1 cellular context compared by ENCODE assay signal in the genomic region with DNA sequence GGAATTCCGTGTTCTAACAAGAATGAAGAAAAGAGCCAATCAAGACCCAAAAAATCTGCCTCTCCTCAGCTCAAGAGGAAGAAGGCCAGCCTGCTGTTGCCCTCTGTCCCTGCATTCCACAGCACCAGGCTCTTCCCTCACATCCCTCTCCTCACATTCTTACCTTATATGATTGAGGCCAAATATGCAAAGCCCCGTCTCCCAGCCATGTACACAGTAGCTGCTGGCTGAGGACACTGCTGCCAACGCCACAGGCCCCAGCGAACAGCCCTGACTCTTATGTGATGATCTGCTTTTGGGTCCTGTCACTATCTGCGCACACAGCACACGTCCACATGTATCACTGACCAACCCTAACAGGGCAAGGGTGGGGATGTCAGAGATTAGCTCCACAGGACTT.
TF ChIP-seq lines count a peak whose summit lies in the region.

No MANE protein-coding gene starts in this region.

TF ChIP-seq in SK-N-SH treated with all-trans-retinoic acid at 6 μM for 48 hours, 23 proteins besides CTCF, POLR2A, EP300 and RAD21 (continued from another document):
- TF ChIP-seq PATZ1 (CRISPR knock-in tag; IDR thresholded peaks at IDR 0.05; ENCODE audit: borderline replicate concordance) (no peak), RARB (CRISPR knock-in tag; IDR thresholded peaks at IDR 0.05) (no peak), ESRRG (CRISPR knock-in tag; IDR thresholded peaks at IDR 0.05) (no peak), ZNF70 (CRISPR knock-in tag; IDR thresholded peaks at IDR 0.05) (no peak), ZFP3 (CRISPR knock-in tag; IDR thresholded peaks at IDR 0.05) (no peak), ZNF565 (CRISPR knock-in tag; conservative IDR thresholded peaks at IDR 0.05; ENCODE audit: low read depth) (no peak), ISL1 (CRISPR knock-in tag; IDR thresholded peaks at IDR 0.05) (no peak), CSDC2 (CRISPR knock-in tag; IDR thresholded peaks at IDR 0.05) (no peak), GLIS3 (CRISPR knock-in tag; IDR thresholded peaks at IDR 0.05) (no peak), CSRNP3 (CRISPR knock-in tag; IDR thresholded peaks at IDR 0.05) (no peak), TOX (CRISPR knock-in tag; IDR thresholded peaks at IDR 0.05; ENCODE audit: borderline replicate concordance) (no peak), BACH2 (CRISPR knock-in tag; IDR thresholded peaks at IDR 0.05; ENCODE audit: borderline replicate concordance) (no peak)
- TF ChIP-seq, protein P1, sequence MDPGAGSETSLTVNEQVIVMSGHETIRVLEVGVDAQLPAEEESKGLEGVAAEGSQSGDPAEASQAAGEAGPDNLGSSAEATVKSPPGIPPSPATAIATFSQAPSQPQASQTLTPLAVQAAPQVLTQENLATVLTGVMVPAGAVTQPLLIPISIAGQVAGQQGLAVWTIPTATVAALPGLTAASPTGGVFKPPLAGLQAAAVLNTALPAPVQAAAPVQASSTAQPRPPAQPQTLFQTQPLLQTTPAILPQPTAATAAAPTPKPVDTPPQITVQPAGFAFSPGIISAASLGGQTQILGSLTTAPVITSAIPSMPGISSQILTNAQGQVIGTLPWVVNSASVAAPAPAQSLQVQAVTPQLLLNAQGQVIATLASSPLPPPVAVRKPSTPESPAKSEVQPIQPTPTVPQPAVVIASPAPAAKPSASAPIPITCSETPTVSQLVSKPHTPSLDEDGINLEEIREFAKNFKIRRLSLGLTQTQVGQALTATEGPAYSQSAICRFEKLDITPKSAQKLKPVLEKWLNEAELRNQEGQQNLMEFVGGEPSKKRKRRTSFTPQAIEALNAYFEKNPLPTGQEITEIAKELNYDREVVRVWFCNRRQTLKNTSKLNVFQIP (CRISPR knock-in tag; IDR thresholded peaks at IDR 0.05; ENCODE audit: borderline replicate concordance, low read depth): no peak
